ENCODE assay signal across 9 cellular contexts in the genomic region with DNA sequence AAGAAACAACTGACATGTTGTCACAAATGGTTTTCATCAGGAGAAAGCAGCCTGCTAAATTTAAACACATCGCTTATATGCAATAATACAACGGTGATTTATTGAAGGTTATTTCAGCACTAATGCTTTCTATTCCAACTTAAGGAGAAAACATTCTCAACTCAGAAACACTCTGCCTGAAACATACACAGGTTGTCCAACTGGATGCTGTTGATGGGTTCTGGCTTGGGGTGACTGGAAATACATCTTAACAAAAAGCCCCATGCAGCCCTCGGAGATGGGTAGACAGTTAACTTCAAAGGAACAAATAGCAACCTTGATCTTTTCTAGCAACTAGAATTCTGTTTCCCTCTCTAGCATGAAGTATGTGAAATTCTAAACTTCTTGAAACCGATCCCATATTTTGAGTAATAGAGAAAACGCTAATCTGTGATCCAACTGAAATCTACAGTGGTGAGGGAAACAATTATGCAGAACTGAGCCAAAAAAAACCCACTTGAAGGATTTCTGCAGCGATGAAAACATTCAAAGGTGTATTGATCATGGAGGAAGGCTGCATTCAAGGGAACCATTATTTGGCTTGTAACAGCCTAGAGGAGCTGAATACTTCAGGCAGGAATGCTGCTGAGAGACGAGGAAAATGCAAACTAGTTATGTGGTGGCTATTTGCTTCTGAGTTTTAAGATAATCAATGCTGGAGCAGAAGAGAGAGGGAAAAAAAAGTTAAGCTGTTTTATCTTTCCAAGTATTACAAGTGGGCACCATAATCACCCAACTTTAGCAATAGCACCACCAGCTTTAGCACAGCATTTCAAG. TPM values are rescaled to one million over a fixed set of nuclear protein-coding genes. Genes with fewer than 3 reads are reported as not detected.
DNase-seq lines count a peak whose midpoint lies in the region; ATAC-seq and TF ChIP-seq lines count a peak whose summit lies in the region.
"Had no signal": no experiment of that assay in that cellular context is flagged by ENCODE, and none has a peak within 500 bp of the region (broad histone marks: within the 10 kb centered on the region; RNA-seq: fewer than 3 reads in every experiment).

No MANE protein-coding gene starts in this region.

- no peaks in the 10 kb centered on the region for H4K20me1 ChIP-seq in fibroblast of lung (ENCODE audit: control insufficient read depth, extremely low read depth, insufficient read depth, low read length)

- no peaks in the 10 kb centered on the region for H3K27me3 ChIP-seq in Panc1 (ENCODE audit: control insufficient read depth, insufficient read depth, low read length)
- no peaks in the 10 kb centered on the region for H3K27me3 ChIP-seq in fibroblast of lung (ENCODE audit: control insufficient read depth, insufficient read depth, low read length)
- H3K27me3 ChIP-seq in psoas muscle (ENCODE audit: insufficient read depth in 3 of 3, low read length in 2 of 3): no peaks in the 10 kb centered on the region
- H3K27me3 ChIP-seq in H7 (ENCODE audit: control insufficient read depth, insufficient read depth, low read length): no peaks in the 10 kb centered on the region

- intact Hi-C loops in Panc1 (cut with micrococcal nuclease; ENCODE audit: unreplicated experiment) (no loop called here), psoas muscle (cut with DNase I) (no loop called here)

- POLR2A ChIA-PET in Panc1 (lab: Charles Lee): interaction anchor here (0.6 to 1.9 kb wide), 2 partner anchors 9 to 181 kb away, joined by 6 to 7 read pairs; no protein-coding TSS in a partner anchor

- CTCF ChIA-PET in Panc1 (lab: Charles Lee): interaction anchor here (0.6 kb wide), 1 partner anchor 35 kb away, joined by 3 read pairs; no protein-coding TSS in a partner anchor

- no peaks in the 10 kb centered on the region for H3K9me3 ChIP-seq in Panc1 (ENCODE audit: control insufficient read depth, insufficient read depth, low read depth, low read length)
- H3K9me3 ChIP-seq in fibroblast of lung (ENCODE audit: control insufficient read depth, insufficient read depth, low read depth, low read length): no peaks in the 10 kb centered on the region
- H3K9me3 ChIP-seq in psoas muscle: no peaks in the 10 kb centered on the region

- peaks cover 88% of the 10 kb centered on the region for H3K4me1 ChIP-seq in Panc1 (ENCODE audit: control insufficient read depth, insufficient read depth, low read length)
- peaks cover 34% of the 10 kb centered on the region for H3K4me1 ChIP-seq in fibroblast of lung (ENCODE audit: control insufficient read depth, extremely low read depth, insufficient read depth, low read length)
- peaks cover 72% of the 10 kb centered on the region for H3K4me1 ChIP-seq in psoas muscle

- 20 to 30% (median 25%) methylated on average over 7 of the region's 7 CpGs for WGBS in psoas muscle, 3 donors

- peaks cover 2% of the 10 kb centered on the region; the same call in 1 of the 2 replicates for H3K36me3 ChIP-seq in Panc1 (ENCODE audit: control insufficient read depth, insufficient read depth, low read length)
- H3K36me3 ChIP-seq in fibroblast of lung (ENCODE audit: control insufficient read depth, insufficient read depth, low read length): peaks cover 2% of the 10 kb centered on the region
- peaks cover 0 to 26% of the 10 kb centered on the region in 2 donors for H3K36me3 ChIP-seq in psoas muscle (ENCODE audit: insufficient read depth in 1 of 2, low read depth in 1 of 2)
- peaks cover 4% of the 10 kb centered on the region for H3K36me3 ChIP-seq in H7 (replicated peaks; ENCODE audit: control insufficient read depth, insufficient read depth, low read length)

- no TSS peak for BruUV-seq in Panc1 (replicated peaks; lab: Mats Ljungman, UMichigan)

- H3K4me2 ChIP-seq in fibroblast of lung (ENCODE audit: extremely low read depth, insufficient read depth, low read length): peak overlapping the region; percentile 79

- DNase-seq in EH (ENCODE audit: low read depth) (peak; percentile 38), Panc1 (ENCODE audit: low read depth, low spot score) (no peak), fibroblast of lung (ENCODE audit: low read depth in 2 of 2) (peak in 1 of 2 donors; percentile 93), psoas muscle (no peak), H7 (no peak), SW480 (ENCODE audit: low spot score) (no peak), HT-29 (ENCODE audit: low spot score) (no peak)
- no peak for DNase-seq in activated CD4-positive, alpha-beta T cell treated with anti-CD3 and anti-CD28 coated beads, Interleukin-2, amount 50 U/mL, for 4 hours

- H2AFZ ChIP-seq in fibroblast of lung (ENCODE audit: low read length): no peak overlapping the region

- no peak for ATAC-seq in Panc1
- ATAC-seq in psoas muscle: peak in 2 of 4 donors; percentile 3 to 18
- ATAC-seq: natural killer cell treated with Interleukin-12 subunit alpha and Interleukin-12 subunit beta and Interleukin-15 and Interleukin-18, amount 100 ng/mL, for 72 hours had no signal

- no peak overlapping the region for H3K9ac ChIP-seq in fibroblast of lung (ENCODE audit: insufficient read depth, low read length)

- no peak for TF ChIP-seq CTCF in Panc1 (IDR thresholded peaks at IDR 0.05)
- no peak for TF ChIP-seq CTCF in fibroblast of lung (conservative IDR thresholded peaks at IDR 0.05 in 1 of 2, IDR thresholded peaks at IDR 0.05 in 1 of 2; ENCODE audit: low read depth in 1 of 2, low read length in 2 of 2)
- TF ChIP-seq CTCF in psoas muscle (IDR thresholded peaks at IDR 0.05): no peak

- H3K79me2 ChIP-seq in fibroblast of lung (ENCODE audit: control insufficient read depth, insufficient read depth, low read length): peaks cover 66% of the 10 kb centered on the region

- H3K4me3 ChIP-seq in Panc1 (ENCODE audit: low read depth in 2 of 2, low read length in 2 of 2): peak overlapping the region in 1 of 2 experiments; percentile 28; a peak in 2 of 4 replicates
- H3K4me3 ChIP-seq in fibroblast of lung (replicated peaks in 1 of 4; ENCODE audit: control extremely low read depth in 1 of 4, insufficient read depth in 1 of 4, low read depth in 3 of 4, low read length in 4 of 4): peak overlapping the region in 3 of 4 experiments; percentile 1 to 50 (median 9)
- H3K4me3 ChIP-seq in psoas muscle: peak overlapping the region; percentile 61
- no peak overlapping the region for H3K4me3 ChIP-seq in H7 (ENCODE audit: insufficient read depth, low read depth, low read length)

- in situ Hi-C loops in Panc1 (cut with HindIII; ENCODE audit: low pct_unique_long_range_greater_than_20kb, low sequenced_read_pairs): no loop called here

- H3K27ac ChIP-seq in Panc1 (ENCODE audit: low read length): peak overlapping the region; percentile 100
- peak overlapping the region; percentile 37 for H3K27ac ChIP-seq in fibroblast of lung (ENCODE audit: insufficient read depth, low read length)
- H3K27ac ChIP-seq in psoas muscle: peak overlapping the region; percentile 97

RNA-seq across cellular contexts. Expression of a gene that starts 6.9 kb away (rescaled TPM):
- 50.7 TPM for total RNA-seq in Panc1 (2021; ENCODE audit: unreplicated experiment)
- polyA plus RNA-seq in Panc1 (2012; ENCODE audit: insufficient read length): 26.6 TPM
- total RNA-seq in fibroblast of lung: 7.4 and 13.0 TPM in 2 replicates
- 12.6 and 17.6 TPM in 2 replicates for polyA plus RNA-seq in fibroblast of lung
- polyA plus RNA-seq in fibroblast of lung (2012): 12.3 and 14.2 TPM in 2 replicates
- 8.4 and 14.3 TPM in 2 replicates for polyA minus RNA-seq in fibroblast of lung (ENCODE audit: low replicate concordance)
- total RNA-seq in psoas muscle: 10 to 100 TPM; 17.7 to 42.9 (median 22.4) TPM
- 1 to 10 TPM; 4.7 to 9.5 (median 8.2) TPM for polyA plus RNA-seq in psoas muscle
- 28.1 and 36.2 TPM in 2 replicates for total RNA-seq in H7 (2014; rRNA removed; shearing (Covaris generic))
- 30.9 and 35.6 TPM in 2 replicates for total RNA-seq in HT-29 (2014; rRNA removed; shearing (Covaris generic))

Comparison
In these comparisons a context has a peak if more than half of its experiments do, and no peak if none do; other contexts are left out.
1. H3K27ac ChIP-seq: peak in every context shown above with its lines; median percentile 100 in Panc1; 97 in psoas muscle; 37 in fibroblast of lung.